In genomic region chr1:97599447-97599846, GRCh38 we compare ENCODE assay signal across 11 cellular contexts.
"Had no signal": no experiment of that assay in that cellular context is flagged by ENCODE, and none has a peak within 500 bp of the region (broad histone marks: within the 10 kb centered on the region; RNA-seq: fewer than 3 reads in every experiment).

No MANE protein-coding gene starts in this region.

- H3K4me1 ChIP-seq: esophagus muscularis mucosa, heart left ventricle had no signal

- H3K4me3 Mint-ChIP-seq: activated CD4-positive, alpha-beta T cell treated with anti-CD3 and anti-CD28 coated beads, Interleukin-2, amount 10 ng/mL, durations not matched to agents 7 days and 5 days; dendritic cell treated with granulocyte-macrophage colony-stimulating factor and Interleukin-4, amounts not matched to agents 40 ng/mL and 50 ng/mL, for 4 days; endodermal cell had no signal

- H3K4me3 ChIP-seq: adrenal gland, esophagus muscularis mucosa, heart left ventricle, sigmoid colon had no signal

- H3K9me3 Mint-ChIP-seq: activated CD4-positive, alpha-beta T cell treated with anti-CD3 and anti-CD28 coated beads, Interleukin-2, amount 10 ng/mL, durations not matched to agents 7 days and 5 days; dendritic cell treated with granulocyte-macrophage colony-stimulating factor and Interleukin-4, amounts not matched to agents 40 ng/mL and 50 ng/mL, for 4 days; endodermal cell had no signal

- H3K4me1 Mint-ChIP-seq: activated CD4-positive, alpha-beta T cell treated with anti-CD3 and anti-CD28 coated beads, Interleukin-2, amount 10 ng/mL, durations not matched to agents 7 days and 5 days; endodermal cell had no signal

- DNase-seq: activated CD4-positive, alpha-beta T cell treated with anti-CD3 and anti-CD28 coated beads, Interleukin-2, amount 10 ng/mL, durations not matched to agents 7 days and 5 days; activated naive CD4-positive, alpha-beta T cell; adrenal gland; endodermal cell; foreskin melanocyte; heart left ventricle; sigmoid colon; T-helper 9 cell had no signal

- H3K27ac ChIP-seq: adrenal gland, esophagus muscularis mucosa, heart left ventricle, sigmoid colon, VCaP had no signal

- H3K27me3 ChIP-seq: adrenal gland, esophagus muscularis mucosa, heart left ventricle, sigmoid colon had no signal

- H3K27me3 Mint-ChIP-seq: activated CD4-positive, alpha-beta T cell treated with anti-CD3 and anti-CD28 coated beads, Interleukin-2, amount 10 ng/mL, durations not matched to agents 7 days and 5 days; dendritic cell treated with granulocyte-macrophage colony-stimulating factor and Interleukin-4, amounts not matched to agents 40 ng/mL and 50 ng/mL, for 4 days had no signal

- H3K27ac Mint-ChIP-seq: activated CD4-positive, alpha-beta T cell treated with anti-CD3 and anti-CD28 coated beads, Interleukin-2, amount 10 ng/mL, durations not matched to agents 7 days and 5 days; dendritic cell treated with granulocyte-macrophage colony-stimulating factor and Interleukin-4, amounts not matched to agents 40 ng/mL and 50 ng/mL, for 4 days; endodermal cell had no signal

- ATAC-seq: heart left ventricle had no signal
